In genomic region chr11:121207485-121208115, GRCh38 we compare ENCODE assay signal across 17 cellular contexts.
DNase-seq lines count a peak whose midpoint lies in the region; ATAC-seq, FAIRE-seq and TF ChIP-seq lines count a peak whose summit lies in the region.
"Had no signal": no experiment of that assay in that cellular context is flagged by ENCODE, and none has a peak within 500 bp of the region (broad histone marks: within the 10 kb centered on the region; RNA-seq: fewer than 3 reads in every experiment).

No MANE protein-coding gene starts in this region.

- H3K4me2 ChIP-seq in hepatocyte, result peak overlapping the region; percentile 4

- H3K27ac ChIP-seq in hepatocyte, result no peak overlapping the region
- H3K27ac ChIP-seq: prostate gland had no signal

- FAIRE-seq in GM18507 (lab: Jason Lieb, UNC), result peak; percentile 45

- no peak for TF ChIP-seq CTCF in hepatocyte (IDR thresholded peaks at IDR 0.05; ENCODE audit: poor library complexity)

- H2AFZ ChIP-seq in hepatocyte, result no peak overlapping the region

- H3K79me2 ChIP-seq in hepatocyte, result no peaks in the 10 kb centered on the region

- H3K27me3 ChIP-seq in hepatocyte, result no peaks in the 10 kb centered on the region

- H4K20me1 ChIP-seq in hepatocyte (ENCODE audit: insufficient read depth, poor library complexity, severe bottlenecking), result no peaks in the 10 kb centered on the region

- H3K4me1 ChIP-seq in hepatocyte (ENCODE audit: insufficient read depth), result no peaks in the 10 kb centered on the region
- H3K4me1 ChIP-seq: prostate gland had no signal

- H3K4me3 ChIP-seq in hepatocyte, result no peak overlapping the region
- H3K4me3 ChIP-seq: prostate gland had no signal

- H3K36me3 ChIP-seq in hepatocyte (replicated peaks; ENCODE audit: insufficient read depth, low read depth), result no peaks in the 10 kb centered on the region
- H3K36me3 ChIP-seq: prostate gland had no signal

- no peaks in the 10 kb centered on the region for H3K9me3 ChIP-seq in hepatocyte (ENCODE audit: low read depth)
- H3K9me3 ChIP-seq: prostate gland had no signal

- H3K9me2 ChIP-seq in hepatocyte (replicated peaks; ENCODE audit: insufficient read depth), result no peaks in the 10 kb centered on the region

- peak; percentile 74 for ATAC-seq in GM21723 (IDR thresholded peaks at IDR 0.05; ENCODE audit: unreplicated experiment)
- ATAC-seq in HG03442 (IDR thresholded peaks at IDR 0.05; ENCODE audit: unreplicated experiment), result peak; percentile 68
- no peak for ATAC-seq in HG02571 (IDR thresholded peaks at IDR 0.05; ENCODE audit: unreplicated experiment)
- ATAC-seq: Panc1 had no signal

- DNase-seq in GM18507 (ENCODE audit: extremely low spot score, insufficient read length, low read depth) (no peak), hepatocyte (ENCODE audit: low spot score) (no peak), putamen (ENCODE audit: low spot score) (no peak), DMS 273 (lab: John Stamatoyannopoulos, UW; ENCODE audit: unreplicated experiment) (no peak), nucleus accumbens (lab: John Stamatoyannopoulos, UW) (no peak)
- DNase-seq: activated CD8-positive, alpha-beta memory T cell treated with anti-CD3 and anti-CD28 coated beads, Interleukin-2, amount 50 U/mL, for 48 hours; activated naive CD8-positive, alpha-beta T cell treated with anti-CD3 and anti-CD28 coated beads, Interleukin-2, amount 10 ng/mL, durations not matched to agents 7 days and 5 days; central memory CD4-positive, alpha-beta T cell; DMS153; H9; left colon; NCI-H524 had no signal
